In the genomic region with DNA sequence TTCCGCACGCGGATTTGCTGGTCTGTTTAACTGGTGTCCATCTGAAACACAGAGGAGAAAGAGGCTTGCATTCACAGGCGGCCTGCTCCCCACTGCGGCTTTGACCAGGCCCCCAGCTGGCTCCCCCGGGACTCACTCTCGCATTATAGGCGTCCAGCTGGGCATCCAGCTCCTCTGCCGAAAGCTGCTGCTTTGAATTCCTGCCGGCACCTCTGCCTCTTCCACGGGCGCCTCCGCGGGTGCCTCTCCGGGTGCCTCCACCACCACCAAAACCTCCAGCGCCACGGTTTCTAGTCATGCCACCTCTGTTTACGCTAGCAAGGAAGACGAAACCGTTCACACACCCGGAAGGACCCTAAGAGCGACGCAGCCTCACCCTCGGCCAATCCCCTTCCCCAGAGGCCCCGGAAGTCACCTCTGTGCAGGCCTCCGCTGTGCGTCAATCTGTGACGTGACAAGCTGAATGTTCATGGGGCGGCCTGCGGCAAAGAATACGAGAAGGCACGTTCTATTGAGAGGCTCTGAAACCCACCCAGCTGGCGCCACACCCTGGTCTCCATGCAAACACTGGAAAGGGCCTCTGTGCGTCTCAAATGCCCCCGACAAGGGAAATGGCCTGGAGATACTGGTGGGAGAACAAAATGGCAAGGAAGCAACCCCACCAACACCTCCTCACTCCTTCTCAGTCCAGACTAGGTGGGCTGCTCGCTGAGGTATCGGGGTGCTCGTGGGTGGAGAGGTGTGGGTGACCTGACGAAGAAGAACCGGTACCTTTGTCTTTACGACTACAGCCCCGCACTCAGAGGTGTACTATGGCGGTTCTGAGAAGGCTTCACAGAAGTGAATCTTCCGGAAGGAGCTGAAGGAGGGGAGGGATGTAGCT, we compare ENCODE assay signal across 16 cellular contexts. TPM values are rescaled to one million over a fixed set of nuclear protein-coding genes. Genes with fewer than 3 reads are reported as not detected.
DNase-seq lines count a peak whose midpoint lies in the region; ATAC-seq, FAIRE-seq and TF ChIP-seq lines count a peak whose summit lies in the region.
"Had no signal": no experiment of that assay in that cellular context is flagged by ENCODE, and none has a peak within 500 bp of the region (broad histone marks: within the 10 kb centered on the region; RNA-seq: fewer than 3 reads in every experiment).

No MANE protein-coding gene starts in this region.

- BruUV-seq in HCT116 (replicated peaks; lab: Mats Ljungman, UMichigan), result no TSS peak
- BruUV-seq in K562 (replicated peaks; lab: Mats Ljungman, UMichigan), result no TSS peak

- H3K4me3 Mint-ChIP-seq in osteocyte (ENCODE audit: unreplicated experiment), result peak overlapping the region; percentile 45

- H3K4me2 ChIP-seq in SK-N-SH, result no peak overlapping the region
- H3K4me2 ChIP-seq in HCT116 (ENCODE audit: low read length), result no peak overlapping the region
- no peak overlapping the region for H3K4me2 ChIP-seq in K562 (ENCODE audit: insufficient read depth, low read length)

- H3K36me3 ChIP-seq in SK-N-SH (replicated peaks in 1 of 2; ENCODE audit: control insufficient read depth in 1 of 2, insufficient read depth in 2 of 2, low read length in 1 of 2), result peaks cover 50 to 58% of the 10 kb centered on the region in 2 experiments
- H3K36me3 ChIP-seq in HCT116 (ENCODE audit: control insufficient read depth in 1 of 2, insufficient read depth in 2 of 2, low read length in 2 of 2), result peaks cover 40 to 71% of the 10 kb centered on the region in 2 experiments
- H3K36me3 ChIP-seq in K562 (ENCODE audit: control insufficient read depth, insufficient read depth, low read length), result peaks cover 72% of the 10 kb centered on the region

- H2AFZ ChIP-seq in SK-N-SH (ENCODE audit: low read depth) (no peak overlapping the region), HCT116 (ENCODE audit: low read depth, low read length, poor library complexity, severe bottlenecking) (no peak overlapping the region), K562 (ENCODE audit: low read depth, low read length) (no peak overlapping the region)

- TF ChIP-seq EP300 in SK-N-SH (IDR thresholded peaks at IDR 0.05; ENCODE audit: borderline replicate concordance in 1 of 2, low read depth in 1 of 2, low read length in 1 of 2), result no peak
- no peak for TF ChIP-seq EP300 in K562 (IDR thresholded peaks at IDR 0.05; ENCODE audit: low read length)

- POLR2A ChIA-PET in SK-N-SH (lab: Yijun Ruan, JAX), result no interaction called here
- POLR2A ChIA-PET in HCT116 (lab: Charles Lee), result no interaction called here
- POLR2A ChIA-PET in K562 (lab: Yijun Ruan, JAX), result interaction anchor here (0.7 to 10.5 kb wide), 3 partner anchors 13 to 175 kb away, joined by 3 to 85 read pairs (median 5); no protein-coding TSS in a partner anchor

- H3K79me2 ChIP-seq in SK-N-SH (ENCODE audit: insufficient read depth) (peaks cover 83% of the 10 kb centered on the region), HCT116 (ENCODE audit: insufficient read depth, low read length) (peaks cover 93% of the 10 kb centered on the region), K562 (ENCODE audit: control insufficient read depth, insufficient read depth, low read length) (peaks cover 71% of the 10 kb centered on the region)

- H3K27ac ChIP-seq in SK-N-SH (ENCODE audit: low read depth in 2 of 2, low read length in 1 of 2) (no peak overlapping the region), HCT116 (ENCODE audit: low read depth, low read length) (peak overlapping the region; percentile 97; the same call in 1 of the 2 replicates), K562 (ENCODE audit: extremely low read depth, low read depth, low read length) (no peak overlapping the region)
- H3K27ac ChIP-seq: heart right ventricle had no signal

- H3K9me3 Mint-ChIP-seq in osteocyte (ENCODE audit: unreplicated experiment), result no peaks in the 10 kb centered on the region

- H3K4me1 ChIP-seq in SK-N-SH (ENCODE audit: control insufficient read depth in 1 of 2, insufficient read depth in 2 of 2, low read depth in 1 of 2, low read length in 1 of 2), result peaks cover 12 to 19% of the 10 kb centered on the region in 2 experiments
- H3K4me1 ChIP-seq in HCT116 (ENCODE audit: control insufficient read depth in 1 of 2, insufficient read depth in 2 of 2, low read length in 2 of 2), result peaks cover 15 to 34% of the 10 kb centered on the region in 2 experiments
- H3K4me1 ChIP-seq in K562 (replicated peaks in 1 of 2; ENCODE audit: control insufficient read depth in 2 of 2, insufficient read depth in 2 of 2, low read length in 2 of 2), result peaks cover 12 to 49% of the 10 kb centered on the region in 2 experiments; a peak in 4 of 5 replicates

- H3K9ac ChIP-seq in SK-N-SH, result no peak overlapping the region
- no peak overlapping the region for H3K9ac ChIP-seq in HCT116 (ENCODE audit: low read length)
- peak overlapping the region in 1 of 2 experiments; percentile 89; a peak in 2 of 4 replicates for H3K9ac ChIP-seq in K562 (ENCODE audit: insufficient read depth in 1 of 2, low read depth in 2 of 2, low read length in 2 of 2)

- in situ Hi-C loops in K562 (cut with MboI), result no loop called here

- TF ChIP-seq POLR2A in HCT116 (IDR thresholded peaks at IDR 0.05; ENCODE audit: borderline replicate concordance, extremely low read depth, insufficient read depth, insufficient read length), result no peak
- TF ChIP-seq POLR2A in K562 (conservative IDR thresholded peaks at IDR 0.05), result no peak

- CTCF ChIA-PET in SK-N-SH (lab: Yijun Ruan, JAX), result interaction anchor here (0.8 to 1.5 kb wide), 4 partner anchors 19 to 133 kb away, joined by 3 to 6 read pairs (median 4); no protein-coding TSS in a partner anchor
- CTCF ChIA-PET in HCT116 (lab: Charles Lee), result no interaction called here
- CTCF ChIA-PET in K562 (lab: Yijun Ruan, JAX; ENCODE audit: low intra/inter-chr PET ratio), result no interaction called here

- no peak overlapping the region for H3K27ac Mint-ChIP-seq in osteocyte (ENCODE audit: unreplicated experiment)

- intact Hi-C loops in HCT116 (cut with micrococcal nuclease), result no loop called here
- intact Hi-C loops in K562 (cut with micrococcal nuclease), result no loop called here

- TF ChIP-seq RAD21 in SK-N-SH (IDR thresholded peaks at IDR 0.05; ENCODE audit: low read length) (no peak), HCT116 (IDR thresholded peaks at IDR 0.05; ENCODE audit: low read depth) (no peak), K562 (CRISPR knock-in tag; conservative IDR thresholded peaks at IDR 0.05 in 1 of 2, IDR thresholded peaks at IDR 0.05 in 1 of 2) (no peak)

- peaks cover 23% of the 10 kb centered on the region; the same call in 1 of the 2 replicates for H4K20me1 ChIP-seq in SK-N-SH (ENCODE audit: insufficient read depth)
- H4K20me1 ChIP-seq in HCT116 (ENCODE audit: insufficient read depth), result peaks cover 7% of the 10 kb centered on the region; the same call in 1 of the 2 replicates
- 0 out of 2 replicates have a peak, but pooled peaks cover 4% of the 10 kb centered on the region for H4K20me1 ChIP-seq in K562 (replicated peaks; ENCODE audit: control insufficient read depth, insufficient read depth, low read length)

- DNase-seq in SK-N-SH, result peak; percentile 14
- no peak for DNase-seq in HCT116 (ENCODE audit: low read depth, low spot score)
- DNase-seq in K562 (ENCODE audit: extremely low read depth in 1 of 4, low spot score in 3 of 4), result peak in 1 of 4 experiments; percentile 6
- no peak for DNase-seq in osteocyte (ENCODE audit: extremely low spot score, unreplicated experiment)
- no peak for DNase-seq in NCI-H510A (lab: John Stamatoyannopoulos, UW)
- DNase-seq: left colon; NCI-H187 treated with DMSO at 0.1 percent for 48 hours; NCI-H524 treated with DMSO at 0.1 percent for 48 hours; stimulated activated CD4-positive, alpha-beta T cell treated with anti-CD3 and anti-CD28 coated beads, Interleukin-4, amount 100 ng/mL, for 1 hour had no signal

- RAD21 ChIA-PET in HCT116 (lab: Charles Lee; ENCODE audit: low non-redundant PET in 1 of 2, low total read pairs in 2 of 2, uncharacterized antibody in 2 of 2, unreplicated experiment in 2 of 2), result no interaction called here

- H3K27me3 Mint-ChIP-seq in osteocyte (ENCODE audit: unreplicated experiment), result no peaks in the 10 kb centered on the region

- no peak for ATAC-seq in SK-N-SH treated with all-trans-retinoic acid at 6 μM for 48 hours
- ATAC-seq in HCT116, result no peak
- no peak for ATAC-seq in K562
- no peak for ATAC-seq in GM19035 (IDR thresholded peaks at IDR 0.05; ENCODE audit: unreplicated experiment)
- no peak for ATAC-seq in HG03565 (IDR thresholded peaks at IDR 0.05; ENCODE audit: unreplicated experiment)
- ATAC-seq: heart right ventricle, left colon, right cardiac atrium had no signal

- no peaks in the 10 kb centered on the region for H3K9me2 ChIP-seq in SK-N-SH
- no peaks in the 10 kb centered on the region for H3K9me2 ChIP-seq in HCT116 (ENCODE audit: insufficient read depth)

- H3K9me1 ChIP-seq in K562 (ENCODE audit: control insufficient read depth, insufficient read depth, low read length), result peaks cover 5% of the 10 kb centered on the region

- H3K4me3 ChIP-seq in SK-N-SH (ENCODE audit: low read depth in 2 of 2, low read length in 1 of 2), result no peak overlapping the region
- H3K4me3 ChIP-seq in HCT116 (replicated peaks in 1 of 2; ENCODE audit: low read depth in 1 of 2, low read length in 2 of 2), result no peak overlapping the region
- no peak overlapping the region for H3K4me3 ChIP-seq in K562
- H3K4me3 ChIP-seq: heart right ventricle had no signal

- TF ChIP-seq CTCF in SK-N-SH (IDR thresholded peaks at IDR 0.05) (no peak), HCT116 (IDR thresholded peaks at IDR 0.05 in 2 of 3, conservative IDR thresholded peaks at IDR 0.05 in 1 of 3; ENCODE audit: borderline replicate concordance in 1 of 3, insufficient read depth in 1 of 3, low read depth in 2 of 3, low read length in 2 of 3) (no peak), K562 (IDR thresholded peaks at IDR 0.05 in 2 of 3, conservative IDR thresholded peaks at IDR 0.05 in 1 of 3; ENCODE audit: insufficient read depth in 2 of 3, low read depth in 1 of 3, low read length in 3 of 3) (no peak), osteocyte (IDR thresholded peaks at IDR 0.05) (no peak)

- H3F3A ChIP-seq in SK-N-SH (replicated peaks; ENCODE audit: insufficient read depth), result peaks cover 23% of the 10 kb centered on the region

- H3K9me3 ChIP-seq in SK-N-SH (no peaks in the 10 kb centered on the region), HCT116 (ENCODE audit: control insufficient read depth in 1 of 2, insufficient read depth in 1 of 2, low read depth in 1 of 2, low read length in 2 of 2) (no peaks in the 10 kb centered on the region), K562 (replicated peaks; ENCODE audit: control insufficient read depth, insufficient read depth, low read depth, low read length) (no peaks in the 10 kb centered on the region)
- H3K9me3 ChIP-seq: heart right ventricle had no signal

- H3K36me3 Mint-ChIP-seq in osteocyte (ENCODE audit: unreplicated experiment), result peaks cover 23% of the 10 kb centered on the region

- peaks cover 25% of the 10 kb centered on the region for H3K4me1 Mint-ChIP-seq in osteocyte (ENCODE audit: unreplicated experiment)

- H3K27me3 ChIP-seq in SK-N-SH (ENCODE audit: insufficient read depth) (no peaks in the 10 kb centered on the region), HCT116 (ENCODE audit: insufficient read depth, low read length) (no peaks in the 10 kb centered on the region), K562 (ENCODE audit: control insufficient read depth in 2 of 2, insufficient read depth in 2 of 2, low read length in 2 of 2) (no peaks in the 10 kb centered on the region)
- H3K27me3 ChIP-seq: heart right ventricle had no signal

- 96% methylated on average over 44 of the region's 44 CpGs for WGBS in SK-N-SH (ENCODE audit: low lambda C conversion rate)
- 96% methylated on average over 32 of the region's 44 CpGs for WGBS in K562 (ENCODE audit: insufficient coverage, low coverage, missing lambda C conversion rate)

- no peak for FAIRE-seq in K562 (lab: Jason Lieb, UNC)
- FAIRE-seq: H54, RCC 7860 had no signal

RNA-seq across cellular contexts. Expression of gene ALYREF, which starts 3.0 kb away (rescaled TPM):
- polyA plus RNA-seq in SK-N-SH (2012; rRNA removed), result 176 and 269 TPM in 2 replicates
- 159 and 175 TPM in 2 replicates for polyA plus RNA-seq in SK-N-SH (2012; cell fraction: cytosol; rRNA removed)
- polyA plus RNA-seq in SK-N-SH (2012; cell fraction: nucleus; rRNA removed), result 164 and 238 TPM in 2 replicates
- 280 TPM for total RNA-seq in HCT116 (2021; ENCODE audit: unreplicated experiment)
- polyA plus RNA-seq in HCT116 (2012), result 200 and 207 TPM in 2 replicates
- 29.1 and 64.1 TPM in 2 replicates for total RNA-seq in K562 (2011; cell fraction: chromatin; rRNA removed; ENCODE audit: low replicate concordance)
- total RNA-seq in K562 (2011; cell fraction: nucleolus; rRNA removed), result 70.7 and 78.0 TPM in 2 replicates
- total RNA-seq in K562 (2011; cell fraction: nucleoplasm; rRNA removed), result 41.9 and 54.1 TPM in 2 replicates
- total RNA-seq in K562 (2014; rRNA removed), result 416 and 428 TPM in 2 replicates
- 74.3 and 99.3 TPM in 2 replicates for total RNA-seq in K562 (2014; rRNA removed; fragmentation: Illumina TruSeq; extraction: Trizol)
- 225 and 227 TPM in 2 replicates for total RNA-seq in K562 (2015; rRNA removed; fragmentation: Illumina TruSeq; extraction: Trizol)
- 279 and 283 TPM in 2 replicates for total RNA-seq in K562 (2021)
- polyA plus RNA-seq in K562 (2011; rRNA removed), result 97.2 and 103 TPM in 2 replicates
- polyA plus RNA-seq in K562 (2011; cell fraction: cytosol; rRNA removed), result 93.7 and 166 TPM in 2 replicates
- 98.4 and 110 TPM in 2 replicates for polyA plus RNA-seq in K562 (2011; cell fraction: nucleus; rRNA removed)
- 112 and 177 TPM in 2 replicates for polyA plus RNA-seq in K562 (2012)
- polyA plus RNA-seq in K562 (2014; fragmentation: Illumina TruSeq; extraction: Trizol), result 147 and 154 TPM in 2 replicates
- polyA plus RNA-seq in K562 (2014; fragmentation: Nextera tagmentation; extraction: Ambion mirVana), result 1 to 10 TPM; 1.9 to 3.7 TPM
- polyA plus RNA-seq in K562 (2014; rRNA removed), result 206 and 253 TPM in 2 replicates
- polyA minus RNA-seq in K562 (2011; rRNA and poly(A)+ RNA removed), result 101 and 147 TPM in 2 replicates
- 92.8 and 121 TPM in 2 replicates for polyA minus RNA-seq in K562 (2011; cell fraction: cytosol; rRNA and poly(A)+ RNA removed)
- 36.5 and 40.0 TPM in 2 replicates for polyA minus RNA-seq in K562 (2011; cell fraction: nucleus; rRNA and poly(A)+ RNA removed)
- total RNA-seq in osteocyte, result 72.6 and 78.5 TPM in 2 replicates

RNA-seq across cellular contexts. Expression of gene ANAPC11, which starts 3.2 kb away (rescaled TPM):
- polyA plus RNA-seq in SK-N-SH (2012; rRNA removed) (1,022 and 1,275 TPM in 2 replicates), K562 (2011; rRNA removed) (238 and 354 TPM in 2 replicates), K562 (2014; fragmentation: Illumina TruSeq; extraction: Trizol) (57.2 and 105 TPM in 2 replicates), K562 (2014; fragmentation: Nextera tagmentation; extraction: Ambion mirVana) (100 to 1,000 TPM; 154 to 255 TPM), K562 (2014; rRNA removed) (318 and 338 TPM in 2 replicates)
- 764 and 988 TPM in 2 replicates for polyA plus RNA-seq in SK-N-SH (2012; cell fraction: cytosol; rRNA removed)
- 313 and 563 TPM in 2 replicates for polyA plus RNA-seq in SK-N-SH (2012; cell fraction: nucleus; rRNA removed)
- total RNA-seq in HCT116 (2021; ENCODE audit: unreplicated experiment) (208 TPM), K562 (2014; rRNA removed) (220 and 252 TPM in 2 replicates), K562 (2014; rRNA removed; fragmentation: Illumina TruSeq; extraction: Trizol) (32.5 and 41.2 TPM in 2 replicates), K562 (2015; rRNA removed; fragmentation: Illumina TruSeq; extraction: Trizol) (105 and 111 TPM in 2 replicates), K562 (2021) (214 and 217 TPM in 2 replicates), osteocyte (119 and 138 TPM in 2 replicates)
- polyA plus RNA-seq in HCT116 (2012), result 367 and 443 TPM in 2 replicates
- 37.2 and 84.5 TPM in 2 replicates for total RNA-seq in K562 (2011; cell fraction: chromatin; rRNA removed; ENCODE audit: low replicate concordance)
- 109 and 116 TPM in 2 replicates for total RNA-seq in K562 (2011; cell fraction: nucleolus; rRNA removed)
- 83.3 and 88.4 TPM in 2 replicates for total RNA-seq in K562 (2011; cell fraction: nucleoplasm; rRNA removed)
- 720 and 811 TPM in 2 replicates for polyA plus RNA-seq in K562 (2011; cell fraction: cytosol; rRNA removed)
- 288 and 348 TPM in 2 replicates for polyA plus RNA-seq in K562 (2011; cell fraction: nucleus; rRNA removed)
- polyA plus RNA-seq in K562 (2012), result 288 and 382 TPM in 2 replicates
- polyA minus RNA-seq in K562 (2011; rRNA and poly(A)+ RNA removed), result 56.1 and 67.4 TPM in 2 replicates
- polyA minus RNA-seq in K562 (2011; cell fraction: cytosol; rRNA and poly(A)+ RNA removed), result 52.4 and 82.6 TPM in 2 replicates
- polyA minus RNA-seq in K562 (2011; cell fraction: nucleus; rRNA and poly(A)+ RNA removed), result 24.8 and 36.9 TPM in 2 replicates

RNA-seq across cellular contexts. Expression of gene NPB, which starts 13.7 kb away (rescaled TPM):
- polyA plus RNA-seq in SK-N-SH (2012; rRNA removed), result 0.91 and 2.4 TPM in 2 replicates
- 1.0 and 1.9 TPM in 2 replicates for polyA plus RNA-seq in SK-N-SH (2012; cell fraction: cytosol; rRNA removed)
- polyA plus RNA-seq in SK-N-SH (2012; cell fraction: nucleus; rRNA removed), result 0.89 and 2.1 TPM in 2 replicates
- 1.2 TPM for total RNA-seq in HCT116 (2021; ENCODE audit: unreplicated experiment)
- 0.56 and 0.90 TPM in 2 replicates for polyA plus RNA-seq in HCT116 (2012)
- total RNA-seq in K562 (2011; cell fraction: chromatin; rRNA removed; ENCODE audit: low replicate concordance), result 0.86 and 1.5 TPM in 2 replicates
- total RNA-seq in K562 (2011; cell fraction: nucleolus; rRNA removed), result 1.3 TPM in 2 replicates
- 1.2 and 1.4 TPM in 2 replicates for total RNA-seq in K562 (2011; cell fraction: nucleoplasm; rRNA removed)
- total RNA-seq in K562 (2014; rRNA removed), result 0.14 and 0.57 TPM in 2 replicates
- 0.07 TPM in 1 of 2 replicates, not detected in the other for total RNA-seq in K562 (2014; rRNA removed; fragmentation: Illumina TruSeq; extraction: Trizol)
- 0.07 and 0.30 TPM in 2 replicates for total RNA-seq in K562 (2015; rRNA removed; fragmentation: Illumina TruSeq; extraction: Trizol)
- 0.53 and 0.65 TPM in 2 replicates for total RNA-seq in K562 (2021)
- polyA plus RNA-seq in K562 (2011; rRNA removed), result 0.03 and 0.07 TPM in 2 replicates
- polyA plus RNA-seq in K562 (2011; cell fraction: cytosol; rRNA removed), result 0.06 and 0.88 TPM in 2 replicates
- 0.26 TPM in 1 of 2 replicates, not detected in the other for polyA plus RNA-seq in K562 (2011; cell fraction: nucleus; rRNA removed)
- 0.52 TPM in 1 of 2 replicates, not detected in the other for polyA plus RNA-seq in K562 (2012)
- 0.07 TPM in 1 of 2 replicates, not detected in the other for polyA plus RNA-seq in K562 (2014; fragmentation: Illumina TruSeq; extraction: Trizol)
- under 1 TPM; 0.43 to 0.61 TPM for polyA plus RNA-seq in K562 (2014; fragmentation: Nextera tagmentation; extraction: Ambion mirVana)
- 0.07 TPM in 1 of 2 replicates, not detected in the other for polyA plus RNA-seq in K562 (2014; rRNA removed)
- polyA minus RNA-seq in K562 (2011; rRNA and poly(A)+ RNA removed), result 0.21 TPM in 2 replicates
- not detected in 2 replicates for polyA minus RNA-seq in K562 (2011; cell fraction: cytosol; rRNA and poly(A)+ RNA removed)
- polyA minus RNA-seq in K562 (2011; cell fraction: nucleus; rRNA and poly(A)+ RNA removed), result 0.40 and 0.78 TPM in 2 replicates
- 0.56 and 0.68 TPM in 2 replicates for total RNA-seq in osteocyte

RNA-seq across cellular contexts. Expression of gene ARHGDIA, which starts 17.2 kb away (rescaled TPM):
- polyA plus RNA-seq in SK-N-SH (2012; rRNA removed), result 184 and 385 TPM in 2 replicates
- polyA plus RNA-seq in SK-N-SH (2012; cell fraction: cytosol; rRNA removed), result 158 and 279 TPM in 2 replicates
- polyA plus RNA-seq in SK-N-SH (2012; cell fraction: nucleus; rRNA removed), result 650 and 681 TPM in 2 replicates
- 554 TPM for total RNA-seq in HCT116 (2021; ENCODE audit: unreplicated experiment)
- 393 and 453 TPM in 2 replicates for polyA plus RNA-seq in HCT116 (2012)
- 54.5 and 180 TPM in 2 replicates for total RNA-seq in K562 (2011; cell fraction: chromatin; rRNA removed; ENCODE audit: low replicate concordance)
- total RNA-seq in K562 (2011; cell fraction: nucleolus; rRNA removed), result 155 and 173 TPM in 2 replicates
- 62.4 and 82.4 TPM in 2 replicates for total RNA-seq in K562 (2011; cell fraction: nucleoplasm; rRNA removed)
- 110 and 146 TPM in 2 replicates for total RNA-seq in K562 (2014; rRNA removed)
- total RNA-seq in K562 (2014; rRNA removed; fragmentation: Illumina TruSeq; extraction: Trizol), result 39.8 and 58.3 TPM in 2 replicates
- 105 and 107 TPM in 2 replicates for total RNA-seq in K562 (2015; rRNA removed; fragmentation: Illumina TruSeq; extraction: Trizol)
- 321 and 340 TPM in 2 replicates for total RNA-seq in K562 (2021)
- 23.4 and 33.4 TPM in 2 replicates for polyA plus RNA-seq in K562 (2011; rRNA removed)
- polyA plus RNA-seq in K562 (2011; cell fraction: cytosol; rRNA removed), result 25.4 and 72.4 TPM in 2 replicates
- polyA plus RNA-seq in K562 (2011; cell fraction: nucleus; rRNA removed), result 85.3 and 131 TPM in 2 replicates
- polyA plus RNA-seq in K562 (2012), result 235 and 249 TPM in 2 replicates
- polyA plus RNA-seq in K562 (2014; fragmentation: Illumina TruSeq; extraction: Trizol), result 129 and 227 TPM in 2 replicates
- polyA plus RNA-seq in K562 (2014; fragmentation: Nextera tagmentation; extraction: Ambion mirVana), result 10 to 100 TPM in 1 of 2 experiments, 1 to 10 TPM in 1; 9.6 to 11.2 TPM
- 97.6 and 114 TPM in 2 replicates for polyA plus RNA-seq in K562 (2014; rRNA removed)
- polyA minus RNA-seq in K562 (2011; rRNA and poly(A)+ RNA removed), result 8.6 and 11.9 TPM in 2 replicates
- polyA minus RNA-seq in K562 (2011; cell fraction: cytosol; rRNA and poly(A)+ RNA removed), result 45.1 and 68.4 TPM in 2 replicates
- 61.9 and 68.2 TPM in 2 replicates for polyA minus RNA-seq in K562 (2011; cell fraction: nucleus; rRNA and poly(A)+ RNA removed)
- 430 and 433 TPM in 2 replicates for total RNA-seq in osteocyte

RNA-seq across cellular contexts. Expression of gene PCYT2, which starts 22.9 kb away (rescaled TPM):
- polyA plus RNA-seq in SK-N-SH (2012; rRNA removed), result 46.2 and 54.1 TPM in 2 replicates
- polyA plus RNA-seq in SK-N-SH (2012; cell fraction: cytosol; rRNA removed), result 23.8 and 36.1 TPM in 2 replicates
- 97.5 and 110 TPM in 2 replicates for polyA plus RNA-seq in SK-N-SH (2012; cell fraction: nucleus; rRNA removed)
- total RNA-seq in HCT116 (2021; ENCODE audit: unreplicated experiment), result 51.5 TPM
- 44.1 and 45.7 TPM in 2 replicates for polyA plus RNA-seq in HCT116 (2012)
- total RNA-seq in K562 (2011; cell fraction: chromatin; rRNA removed; ENCODE audit: low replicate concordance), result 142 and 422 TPM in 2 replicates
- 366 and 427 TPM in 2 replicates for total RNA-seq in K562 (2011; cell fraction: nucleolus; rRNA removed)
- total RNA-seq in K562 (2011; cell fraction: nucleoplasm; rRNA removed), result 182 and 225 TPM in 2 replicates
- 123 and 139 TPM in 2 replicates for total RNA-seq in K562 (2014; rRNA removed)
- total RNA-seq in K562 (2014; rRNA removed; fragmentation: Illumina TruSeq; extraction: Trizol), result 42.7 and 57.5 TPM in 2 replicates
- 81.7 and 82.5 TPM in 2 replicates for total RNA-seq in K562 (2015; rRNA removed; fragmentation: Illumina TruSeq; extraction: Trizol)
- 125 and 134 TPM in 2 replicates for total RNA-seq in K562 (2021)
- 71.5 and 97.8 TPM in 2 replicates for polyA plus RNA-seq in K562 (2011; rRNA removed)
- polyA plus RNA-seq in K562 (2011; cell fraction: cytosol; rRNA removed), result 77.5 and 97.1 TPM in 2 replicates
- 473 and 533 TPM in 2 replicates for polyA plus RNA-seq in K562 (2011; cell fraction: nucleus; rRNA removed)
- polyA plus RNA-seq in K562 (2012), result 94.8 and 147 TPM in 2 replicates
- polyA plus RNA-seq in K562 (2014; fragmentation: Illumina TruSeq; extraction: Trizol), result 83.7 and 95.3 TPM in 2 replicates
- polyA plus RNA-seq in K562 (2014; fragmentation: Nextera tagmentation; extraction: Ambion mirVana), result 1 to 10 TPM in 1 of 2 experiments, under 1 TPM in 1; 0.92 to 1.6 TPM
- 131 and 133 TPM in 2 replicates for polyA plus RNA-seq in K562 (2014; rRNA removed)
- polyA minus RNA-seq in K562 (2011; rRNA and poly(A)+ RNA removed), result 48.7 and 49.2 TPM in 2 replicates
- polyA minus RNA-seq in K562 (2011; cell fraction: cytosol; rRNA and poly(A)+ RNA removed), result 35.6 and 49.0 TPM in 2 replicates
- 127 and 186 TPM in 2 replicates for polyA minus RNA-seq in K562 (2011; cell fraction: nucleus; rRNA and poly(A)+ RNA removed)
- total RNA-seq in osteocyte, result 33.2 and 38.0 TPM in 2 replicates
